18 cellular contexts compared by ENCODE assay signal in the genomic region with DNA sequence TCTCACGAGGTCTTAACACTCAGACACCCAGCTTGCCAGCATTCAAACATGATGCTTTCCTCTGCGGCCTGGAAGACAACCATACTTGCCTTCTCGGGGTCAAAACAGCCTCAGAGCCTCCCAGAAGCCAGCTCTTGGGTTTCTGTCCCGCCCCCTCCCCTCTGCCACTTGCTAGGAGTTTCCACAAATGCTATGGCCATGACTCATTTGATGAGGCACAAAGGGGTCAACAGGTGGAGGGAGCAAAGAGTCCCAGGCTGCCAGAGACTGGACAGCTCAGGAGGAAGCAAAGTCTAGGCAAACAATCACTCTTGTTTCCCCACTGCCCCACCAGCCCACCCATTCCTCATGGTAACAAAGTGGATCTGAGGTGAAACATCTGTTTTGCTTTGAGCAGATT.
A peak's percentile ranks its signal among the peaks of the same experiment; 100 is the strongest.
DNase-seq lines count a peak whose midpoint lies in the region; FAIRE-seq and TF ChIP-seq lines count a peak whose summit lies in the region.
"Had no signal": no experiment of that assay in that cellular context is flagged by ENCODE, and none has a peak within 500 bp of the region (broad histone marks: within the 10 kb centered on the region; RNA-seq: fewer than 3 reads in every experiment).

No MANE protein-coding gene starts in this region.

- no peak overlapping the region for H3K4me2 ChIP-seq in mesenchymal stem cell (ENCODE audit: low read length, poor library complexity, severe bottlenecking)
- no peak overlapping the region for H3K4me2 ChIP-seq in MM.1S (ENCODE audit: low read depth, low read length)

- no peaks in the 10 kb centered on the region for H3K79me2 ChIP-seq in MM.1S (ENCODE audit: low read length)

- H3K4me3 ChIP-seq in bronchial epithelial cell (ENCODE audit: low read depth, low read length): no peak overlapping the region
- no peak overlapping the region for H3K4me3 ChIP-seq in mesenchymal stem cell (ENCODE audit: insufficient read depth in 1 of 2, low read depth in 1 of 2, low read length in 2 of 2)
- no peak overlapping the region for H3K4me3 ChIP-seq in MM.1S (ENCODE audit: low read length)
- H3K4me3 ChIP-seq: dorsolateral prefrontal cortex, gastrocnemius medialis, uterus had no signal

- H4K20me1 ChIP-seq in MM.1S (ENCODE audit: insufficient read depth, low read length): no peaks in the 10 kb centered on the region

- no peak overlapping the region for H3K14ac ChIP-seq in mesenchymal stem cell (ENCODE audit: low read length in 2 of 2)

- no peak overlapping the region for H2BK12ac ChIP-seq in mesenchymal stem cell (ENCODE audit: low read length in 2 of 2)

- H3K36me3 ChIP-seq in bronchial epithelial cell (ENCODE audit: control insufficient read depth, insufficient read depth, low read length) (no peaks in the 10 kb centered on the region), mesenchymal stem cell (ENCODE audit: control insufficient read depth in 1 of 2, insufficient read depth in 2 of 2, low read depth in 1 of 2, low read length in 2 of 2) (no peaks in the 10 kb centered on the region), MM.1S (replicated peaks; ENCODE audit: insufficient read depth, low read length) (no peaks in the 10 kb centered on the region)
- H3K36me3 ChIP-seq: gastrocnemius medialis, uterus had no signal

- FAIRE-seq in HTR-8/SVneo (lab: Jason Lieb, UNC) (peak; percentile 42), bronchial epithelial cell (lab: Jason Lieb, UNC) (no peak)
- FAIRE-seq: kidney had no signal

- no peak overlapping the region for H2AFZ ChIP-seq in mesenchymal stem cell (ENCODE audit: low read depth, low read length)
- H2AFZ ChIP-seq in MM.1S (ENCODE audit: low read length): no peak overlapping the region

- DNase-seq in AG20443 (ENCODE audit: low spot score) (peak; percentile 21), HTR-8/SVneo (ENCODE audit: insufficient read length, low spot score) (peak; percentile 42), bronchial epithelial cell (ENCODE audit: low read depth) (peak; percentile 27), mesenchymal stem cell (peak; percentile 61), NCI-H1048 (lab: John Stamatoyannopoulos, UW) (no peak), NCI-H345 (lab: John Stamatoyannopoulos, UW) (no peak), MM.1S (no peak)
- DNase-seq in activated CD4-positive, alpha-beta memory T cell treated with anti-CD3 and anti-CD28 coated beads for 36 hours: no peak
- DNase-seq: activated CD4-positive, CD25-positive, alpha-beta regulatory T cell treated with anti-CD3 and anti-CD28 coated beads, Interleukin-2, amount 50 U/mL, for 72 hours; activated T-cell treated with anti-CD3 and anti-CD28 coated beads for 4 hours; amygdala; dorsolateral prefrontal cortex; gastrocnemius medialis; GDM1; kidney; NCI-H1092; uterus had no signal

- H4K91ac ChIP-seq in mesenchymal stem cell (ENCODE audit: low read length): no peak overlapping the region

- H3K9me2 ChIP-seq in MM.1S (replicated peaks; ENCODE audit: insufficient read depth, low read length): no peaks in the 10 kb centered on the region

- H3K9me3 Mint-ChIP-seq in activated CD4-positive, alpha-beta memory T cell treated with anti-CD3 and anti-CD28 coated beads for 36 hours: no peaks in the 10 kb centered on the region

- H3K9ac ChIP-seq in mesenchymal stem cell (ENCODE audit: low read length) (no peak overlapping the region), MM.1S (ENCODE audit: low read length) (no peak overlapping the region)

- H3K4me3 Mint-ChIP-seq in activated CD4-positive, alpha-beta memory T cell treated with anti-CD3 and anti-CD28 coated beads for 36 hours: no peak overlapping the region

- H2BK5ac ChIP-seq in mesenchymal stem cell (ENCODE audit: low read depth, low read length, poor library complexity, severe bottlenecking): no peak overlapping the region

- POLR2A ChIA-PET in activated CD4-positive, alpha-beta memory T cell treated with anti-CD3 and anti-CD28 coated beads for 36 hours (lab: Charles Lee): no interaction called here

- no peak overlapping the region for H3K27ac ChIP-seq in mesenchymal stem cell (ENCODE audit: low read length, poor library complexity, severe bottlenecking)
- H3K27ac ChIP-seq in MM.1S (ENCODE audit: low read length): no peak overlapping the region
- H3K27ac ChIP-seq: C4-2B, dorsolateral prefrontal cortex, gastrocnemius medialis had no signal

- no peaks in the 10 kb centered on the region for H3F3A ChIP-seq in MM.1S (ENCODE audit: insufficient read depth, low read length)

- H4K8ac ChIP-seq in mesenchymal stem cell (ENCODE audit: low read length): no peak overlapping the region

- TF ChIP-seq CTCF in bronchial epithelial cell (IDR thresholded peaks at IDR 0.05; ENCODE audit: insufficient read depth, low read length, severe bottlenecking) (no peak), MM.1S (IDR thresholded peaks at IDR 0.05; ENCODE audit: low read length) (no peak)

- H3K9me3 ChIP-seq in mesenchymal stem cell (ENCODE audit: control insufficient read depth, low read length) (no peaks in the 10 kb centered on the region), MM.1S (replicated peaks; ENCODE audit: insufficient read depth, low read length) (no peaks in the 10 kb centered on the region)
- H3K9me3 ChIP-seq: gastrocnemius medialis, uterus had no signal

- H3K79me1 ChIP-seq in mesenchymal stem cell (replicated peaks; ENCODE audit: low read length, poor library complexity, severe bottlenecking): no peaks in the 10 kb centered on the region

- no peak overlapping the region for H3K23ac ChIP-seq in mesenchymal stem cell (ENCODE audit: low read length in 2 of 2)

- CTCF ChIA-PET in activated CD4-positive, alpha-beta memory T cell treated with anti-CD3 and anti-CD28 coated beads for 36 hours (lab: Charles Lee): no interaction called here

- H3K36me3 Mint-ChIP-seq in activated CD4-positive, alpha-beta memory T cell treated with anti-CD3 and anti-CD28 coated beads for 36 hours: no peaks in the 10 kb centered on the region

- no peak overlapping the region for H3K18ac ChIP-seq in mesenchymal stem cell (ENCODE audit: low read depth in 1 of 2, low read length in 2 of 2)

- WGBS in mesenchymal stem cell: 80% methylated on average over 3 of the region's 4 CpGs

- H2BK120ac ChIP-seq in mesenchymal stem cell (ENCODE audit: low read depth, low read length): no peak overlapping the region

- peaks cover 6% of the 10 kb centered on the region for H3K4me1 ChIP-seq in mesenchymal stem cell (ENCODE audit: control insufficient read depth, insufficient read depth, low read depth, low read length)
- H3K4me1 ChIP-seq in MM.1S (ENCODE audit: low read length): no peaks in the 10 kb centered on the region
- H3K4me1 ChIP-seq: gastrocnemius medialis had no signal

- H3K4ac ChIP-seq in mesenchymal stem cell (ENCODE audit: low read depth in 1 of 2, low read length in 2 of 2): no peak overlapping the region

- H3K27ac Mint-ChIP-seq in activated CD4-positive, alpha-beta memory T cell treated with anti-CD3 and anti-CD28 coated beads for 36 hours: no peak overlapping the region

- H3K27me3 ChIP-seq in bronchial epithelial cell (ENCODE audit: control insufficient read depth, insufficient read depth, low read length) (no peaks in the 10 kb centered on the region), mesenchymal stem cell (ENCODE audit: control insufficient read depth in 1 of 2, insufficient read depth in 1 of 2, low read length in 2 of 2) (no peaks in the 10 kb centered on the region), MM.1S (replicated peaks; ENCODE audit: insufficient read depth, low read length) (no peaks in the 10 kb centered on the region)
- H3K27me3 ChIP-seq: dorsolateral prefrontal cortex, gastrocnemius medialis, uterus had no signal

- intact Hi-C loops in activated CD4-positive, alpha-beta memory T cell treated with anti-CD3 and anti-CD28 coated beads for 36 hours (cut with micrococcal nuclease): no loop called here

- no peaks in the 10 kb centered on the region for H3K27me3 Mint-ChIP-seq in activated CD4-positive, alpha-beta memory T cell treated with anti-CD3 and anti-CD28 coated beads for 36 hours

- no peaks in the 10 kb centered on the region for H3K4me1 Mint-ChIP-seq in activated CD4-positive, alpha-beta memory T cell treated with anti-CD3 and anti-CD28 coated beads for 36 hours (ENCODE audit: low read depth)

- no peak overlapping the region for H2AK5ac ChIP-seq in mesenchymal stem cell (ENCODE audit: low read length, severe bottlenecking)

- no peak overlapping the region for H2BK15ac ChIP-seq in mesenchymal stem cell (ENCODE audit: low read depth, poor library complexity, severe bottlenecking)

Comparison
In these comparisons a context has a peak if more than half of its experiments do, and no peak if none do; other contexts are left out.
1. DNase-seq: peak in AG20443 (single experiment), HTR-8/SVneo (single experiment), bronchial epithelial cell (single experiment) and mesenchymal stem cell (single experiment); none in NCI-H1048 (single experiment), activated CD4-positive, alpha-beta memory T cell treated with anti-CD3 and anti-CD28 coated beads for 36 hours (single experiment), NCI-H345 (single experiment) and MM.1S (single experiment).